ENCODE assay signal across 11 cellular contexts in the genomic region with DNA sequence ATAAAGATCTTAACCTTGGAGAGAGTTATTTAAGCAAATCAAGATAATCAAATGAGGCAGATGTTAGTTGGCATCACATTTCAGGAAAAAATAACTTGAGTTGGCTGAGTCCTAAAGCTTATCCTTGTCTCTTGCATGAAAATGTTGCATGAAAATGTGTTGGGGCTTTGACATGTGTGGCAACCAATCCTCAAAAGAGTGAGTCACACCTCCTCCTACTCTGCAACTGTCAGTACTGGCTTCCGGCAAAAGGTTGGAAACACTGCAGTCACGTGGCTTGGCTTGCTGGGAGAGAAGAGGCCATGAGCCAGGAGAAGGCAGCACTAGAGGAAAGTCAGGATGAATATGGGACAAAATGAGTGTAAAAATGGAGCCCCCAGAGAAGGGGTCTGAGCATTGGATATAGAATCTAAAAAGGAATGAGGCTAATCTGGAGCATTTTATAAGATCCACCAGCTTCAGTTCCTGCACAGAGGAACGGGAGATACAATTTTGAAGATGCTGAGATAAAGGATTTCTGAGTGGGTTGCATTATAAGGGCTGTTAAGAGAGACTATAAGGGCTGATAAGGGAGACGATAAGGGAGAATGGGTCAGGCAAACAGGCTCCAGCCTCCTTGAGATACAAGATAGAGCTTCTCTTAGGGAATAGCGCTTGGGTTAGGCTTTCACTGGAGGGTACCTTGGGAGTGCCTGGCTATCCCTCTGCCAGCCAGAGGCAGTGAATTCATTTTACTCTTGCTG. TPM values are rescaled to one million over a fixed set of nuclear protein-coding genes. Genes with fewer than 3 reads are reported as not detected.
DNase-seq lines count a peak whose midpoint lies in the region; ATAC-seq and TF ChIP-seq lines count a peak whose summit lies in the region.
"Had no signal": no experiment of that assay in that cellular context is flagged by ENCODE, and none has a peak within 500 bp of the region (broad histone marks: within the 10 kb centered on the region; RNA-seq: fewer than 3 reads in every experiment).

No MANE protein-coding gene starts in this region.

- no peak for TF ChIP-seq CTCF in nephron (IDR thresholded peaks at IDR 0.05; ENCODE audit: unreplicated experiment in 3 of 3)
- no peak for TF ChIP-seq CTCF in activated CD8-positive, alpha-beta T cell treated with anti-CD3 and anti-CD28 coated beads for 36 hours (IDR thresholded peaks at IDR 0.05)

- ATAC-seq in activated CD8-positive, alpha-beta T cell treated with anti-CD3 and anti-CD28 coated beads, Interleukin-2, amount 10 ng/mL, durations not matched to agents 7 days and 5 days: no peak
- ATAC-seq in naive thymus-derived CD8-positive, alpha-beta T cell: no peak
- no peak for ATAC-seq in activated CD8-positive, alpha-beta T cell treated with anti-CD3 and anti-CD28 coated beads for 36 hours

- DNase-seq in COLO829 (ENCODE audit: low spot score) (peak; percentile 13), NCI-H446 treated with DMSO at 0.1 percent for 48 hours (lab: John Stamatoyannopoulos, UW) (peak; percentile 43), epithelial cell of prostate (ENCODE audit: low read depth, low spot score) (peak; percentile 37)
- DNase-seq in stimulated activated naive CD4-positive, alpha-beta T cell treated with Interleukin-2 at 50 U/mL for 16 hours (lab: John Stamatoyannopoulos, UW): no peak
- no peak for DNase-seq in activated CD8-positive, alpha-beta T cell treated with anti-CD3 and anti-CD28 coated beads, Interleukin-2, amount 10 ng/mL, durations not matched to agents 7 days and 5 days
- no peak for DNase-seq in naive thymus-derived CD8-positive, alpha-beta T cell
- no peak for DNase-seq in activated CD8-positive, alpha-beta T cell treated with anti-CD3 and anti-CD28 coated beads for 36 hours

- intact Hi-C loops in activated CD8-positive, alpha-beta T cell treated with anti-CD3 and anti-CD28 coated beads for 36 hours (cut with micrococcal nuclease): no loop called here

- CTCF ChIA-PET in activated CD8-positive, alpha-beta T cell treated with anti-CD3 and anti-CD28 coated beads, Interleukin-2, amount 10 ng/mL, durations not matched to agents 7 days and 5 days (lab: Charles Lee): no interaction called here
- CTCF ChIA-PET in activated CD8-positive, alpha-beta T cell treated with anti-CD3 and anti-CD28 coated beads for 36 hours (lab: Charles Lee): no interaction called here

- H3K4me1 Mint-ChIP-seq in nephron: peaks cover 34% of the 10 kb centered on the region
- no peaks in the 10 kb centered on the region for H3K4me1 Mint-ChIP-seq in activated CD8-positive, alpha-beta T cell treated with anti-CD3 and anti-CD28 coated beads, Interleukin-2, amount 10 ng/mL, durations not matched to agents 7 days and 5 days (ENCODE audit: low read depth)
- H3K4me1 Mint-ChIP-seq in naive thymus-derived CD8-positive, alpha-beta T cell: no peaks in the 10 kb centered on the region
- H3K4me1 Mint-ChIP-seq in activated CD8-positive, alpha-beta T cell treated with anti-CD3 and anti-CD28 coated beads for 36 hours (ENCODE audit: low read depth): no peaks in the 10 kb centered on the region

- H3K4me3 Mint-ChIP-seq in nephron: no peak overlapping the region
- H3K4me3 Mint-ChIP-seq in activated CD8-positive, alpha-beta T cell treated with anti-CD3 and anti-CD28 coated beads, Interleukin-2, amount 10 ng/mL, durations not matched to agents 7 days and 5 days: no peak overlapping the region
- no peak overlapping the region for H3K4me3 Mint-ChIP-seq in naive thymus-derived CD8-positive, alpha-beta T cell
- H3K4me3 Mint-ChIP-seq in activated CD8-positive, alpha-beta T cell treated with anti-CD3 and anti-CD28 coated beads for 36 hours: no peak overlapping the region
- H3K4me3 Mint-ChIP-seq: activated naive CD8-positive, alpha-beta T cell had no signal

- H3K9me3 Mint-ChIP-seq in nephron: no peaks in the 10 kb centered on the region
- H3K9me3 Mint-ChIP-seq in activated CD8-positive, alpha-beta T cell treated with anti-CD3 and anti-CD28 coated beads, Interleukin-2, amount 10 ng/mL, durations not matched to agents 7 days and 5 days (ENCODE audit: insufficient read depth): no peaks in the 10 kb centered on the region
- peaks cover 0 to 4% (median 0%) of the 10 kb centered on the region in 9 donors for H3K9me3 Mint-ChIP-seq in naive thymus-derived CD8-positive, alpha-beta T cell
- H3K9me3 Mint-ChIP-seq in activated CD8-positive, alpha-beta T cell treated with anti-CD3 and anti-CD28 coated beads for 36 hours: no peaks in the 10 kb centered on the region

- POLR2A ChIA-PET in activated CD8-positive, alpha-beta T cell treated with anti-CD3 and anti-CD28 coated beads, Interleukin-2, amount 10 ng/mL, durations not matched to agents 7 days and 5 days (lab: Charles Lee): no interaction called here
- POLR2A ChIA-PET in naive thymus-derived CD8-positive, alpha-beta T cell (lab: Charles Lee): no interaction called here
- POLR2A ChIA-PET in activated CD8-positive, alpha-beta T cell treated with anti-CD3 and anti-CD28 coated beads for 36 hours (lab: Charles Lee): no interaction called here

- no peaks in the 10 kb centered on the region for H3K36me3 Mint-ChIP-seq in nephron (ENCODE audit: low read depth)
- H3K36me3 Mint-ChIP-seq in activated CD8-positive, alpha-beta T cell treated with anti-CD3 and anti-CD28 coated beads, Interleukin-2, amount 10 ng/mL, durations not matched to agents 7 days and 5 days (ENCODE audit: low read depth): no peaks in the 10 kb centered on the region
- no peaks in the 10 kb centered on the region for H3K36me3 Mint-ChIP-seq in naive thymus-derived CD8-positive, alpha-beta T cell
- H3K36me3 Mint-ChIP-seq in activated CD8-positive, alpha-beta T cell treated with anti-CD3 and anti-CD28 coated beads for 36 hours (ENCODE audit: low read depth): no peaks in the 10 kb centered on the region
- H3K36me3 Mint-ChIP-seq: activated naive CD8-positive, alpha-beta T cell had no signal

- no peaks in the 10 kb centered on the region for H3K27me3 Mint-ChIP-seq in nephron (ENCODE audit: low read depth)
- no peaks in the 10 kb centered on the region for H3K27me3 Mint-ChIP-seq in activated CD8-positive, alpha-beta T cell treated with anti-CD3 and anti-CD28 coated beads, Interleukin-2, amount 10 ng/mL, durations not matched to agents 7 days and 5 days (ENCODE audit: low read depth)
- peaks cover 0 to 5% (median 2%) of the 10 kb centered on the region in 5 donors for H3K27me3 Mint-ChIP-seq in naive thymus-derived CD8-positive, alpha-beta T cell
- no peaks in the 10 kb centered on the region for H3K27me3 Mint-ChIP-seq in activated CD8-positive, alpha-beta T cell treated with anti-CD3 and anti-CD28 coated beads for 36 hours
- H3K27me3 Mint-ChIP-seq: activated naive CD8-positive, alpha-beta T cell had no signal

- peak overlapping the region in 2 of 3 experiments; percentile 2 to 13 for H3K27ac Mint-ChIP-seq in nephron
- no peak overlapping the region for H3K27ac Mint-ChIP-seq in activated CD8-positive, alpha-beta T cell treated with anti-CD3 and anti-CD28 coated beads, Interleukin-2, amount 10 ng/mL, durations not matched to agents 7 days and 5 days
- no peak overlapping the region for H3K27ac Mint-ChIP-seq in naive thymus-derived CD8-positive, alpha-beta T cell
- no peak overlapping the region for H3K27ac Mint-ChIP-seq in activated CD8-positive, alpha-beta T cell treated with anti-CD3 and anti-CD28 coated beads for 36 hours
- H3K27ac Mint-ChIP-seq: activated naive CD8-positive, alpha-beta T cell had no signal

- H3K27ac ChIP-seq in epithelial cell of prostate: no peak overlapping the region
- H3K27ac ChIP-seq: SJSA1, suprapubic skin had no signal

RNA-seq across cellular contexts. Expression of gene SPATA31D1, which starts 43.1 kb away (rescaled TPM):
- total RNA-seq in activated CD8-positive, alpha-beta T cell treated with anti-CD3 and anti-CD28 coated beads, Interleukin-2, amount 10 ng/mL, durations not matched to agents 7 days and 5 days: not detected
- total RNA-seq in naive thymus-derived CD8-positive, alpha-beta T cell: not detected
- polyA plus RNA-seq in naive thymus-derived CD8-positive, alpha-beta T cell: not detected
- total RNA-seq in activated CD8-positive, alpha-beta T cell treated with anti-CD3 and anti-CD28 coated beads for 36 hours: not detected
- total RNA-seq: SJSA1 had no signal

Comparison
In these comparisons a context has a peak if more than half of its experiments do, and no peak if none do; other contexts are left out.
1. DNase-seq: peak in COLO829 (single experiment), NCI-H446 treated with DMSO at 0.1 percent for 48 hours (single experiment) and epithelial cell of prostate (single experiment); none in stimulated activated naive CD4-positive, alpha-beta T cell treated with Interleukin-2 at 50 U/mL for 16 hours (single experiment), activated CD8-positive, alpha-beta T cell treated with anti-CD3 and anti-CD28 coated beads, Interleukin-2, amount 10 ng/mL, durations not matched to agents 7 days and 5 days (single experiment), naive thymus-derived CD8-positive, alpha-beta T cell (0 of 10) and activated CD8-positive, alpha-beta T cell treated with anti-CD3 and anti-CD28 coated beads for 36 hours (single experiment).
2. H3K27ac Mint-ChIP-seq: peak in nephron (2 of 3); none in activated CD8-positive, alpha-beta T cell treated with anti-CD3 and anti-CD28 coated beads, Interleukin-2, amount 10 ng/mL, durations not matched to agents 7 days and 5 days (single experiment), naive thymus-derived CD8-positive, alpha-beta T cell (0 of 10) and activated CD8-positive, alpha-beta T cell treated with anti-CD3 and anti-CD28 coated beads for 36 hours (single experiment).